8 cellular contexts compared by ENCODE assay signal in the genomic region with DNA sequence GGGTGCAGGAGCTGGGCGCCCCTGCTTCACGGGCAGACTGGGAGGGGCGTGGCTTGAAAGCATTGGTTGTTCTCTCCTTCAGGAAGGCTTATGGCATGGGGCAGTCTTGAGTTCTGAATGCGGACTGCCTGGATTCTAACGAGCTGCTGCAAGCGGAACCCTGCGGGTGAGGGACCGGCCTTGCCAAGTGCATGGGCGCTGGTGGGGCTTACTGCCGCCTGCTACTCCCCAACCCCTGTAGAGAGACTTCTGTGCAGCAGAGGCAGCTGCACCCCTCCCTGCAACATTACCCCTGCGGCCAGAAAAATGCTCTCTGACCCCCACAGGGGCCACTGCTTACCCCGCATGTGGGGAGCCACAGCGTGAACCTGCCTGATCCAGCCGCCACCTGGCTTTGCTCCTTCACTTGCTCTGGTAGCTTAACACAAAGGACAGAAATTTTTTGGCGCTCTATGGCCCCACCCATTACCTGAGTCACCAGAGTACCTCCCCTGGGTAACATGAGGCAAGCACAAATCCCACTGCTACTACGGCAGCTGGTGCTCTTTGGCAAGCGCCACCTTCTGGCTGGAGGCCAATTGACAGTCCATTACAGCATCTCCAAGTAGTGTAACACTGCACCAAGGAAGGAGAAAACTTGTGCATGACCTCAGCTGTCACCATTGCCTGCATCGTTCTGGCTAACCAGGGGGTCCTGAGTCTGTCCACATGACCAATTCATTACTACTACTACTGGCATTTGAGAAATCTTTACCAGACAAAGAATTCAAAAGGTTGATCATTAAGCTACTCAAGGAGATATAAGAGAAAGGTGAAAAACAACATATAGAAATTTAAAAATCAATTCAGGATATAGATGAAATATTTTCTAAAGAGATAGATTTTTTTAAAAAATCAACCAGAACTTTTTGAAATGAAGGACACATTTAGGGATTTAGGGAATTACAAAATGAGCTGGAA. TPM values are rescaled to one million over a fixed set of nuclear protein-coding genes. Genes with fewer than 3 reads are reported as not detected.
A peak's percentile ranks its signal among the peaks of the same experiment; 100 is the strongest.
DNase-seq lines count a peak whose midpoint lies in the region; ATAC-seq and TF ChIP-seq lines count a peak whose summit lies in the region.

No MANE protein-coding gene starts in this region.

- H3K4me3 ChIP-seq in Panc1 (ENCODE audit: low read depth in 2 of 2, low read length in 2 of 2) (peak overlapping the region in 1 of 2 experiments; percentile 35; a peak in 1 of 4 replicates), neural cell (ENCODE audit: low read length) (peak overlapping the region; percentile 74)

- peak; percentile 28 for TF ChIP-seq EP300 in neural cell (conservative IDR thresholded peaks at IDR 0.05; ENCODE audit: poor library complexity, severe bottlenecking)

- intact Hi-C loops in CD4-positive, alpha-beta T cell (cut with DNase I, micrococcal nuclease): loop anchor here (1.0 to 5.0 kb wide), 6 partner anchors 15 to 297 kb away; partner anchors contain the start of gene TGIF1 (in 1 of the 2)
- intact Hi-C loops in Panc1 (cut with micrococcal nuclease; ENCODE audit: unreplicated experiment): no loop called here

- peaks cover 2% of the 10 kb centered on the region for H3F3A ChIP-seq in neural cell (ENCODE audit: insufficient read depth, low read length, poor library complexity, severe bottlenecking)

- CTCF ChIA-PET in CD4-positive, alpha-beta T cell (lab: Charles Lee): interaction anchor here (0.7 to 2.8 kb wide), 46 partner anchors 8 to 368 kb away, joined by 3 to 30 read pairs (median 4); partner anchors contain the start of genes MYL12A and MYL12B
- CTCF ChIA-PET in Panc1 (lab: Charles Lee): interaction anchor here (1.0 kb wide), 1 partner anchor 299 kb away, joined by 3 read pairs; no protein-coding TSS in a partner anchor

- H3K4me2 ChIP-seq in neural cell (ENCODE audit: low read length): peak overlapping the region; percentile 42

- H3K27ac ChIP-seq in CD4-positive, alpha-beta T cell (ENCODE audit: low read depth, low read length): no peak overlapping the region
- H3K27ac ChIP-seq in Panc1 (ENCODE audit: low read length) (peak overlapping the region; percentile 4; the same call in 1 of the 2 replicates), neural cell (ENCODE audit: low read length) (peak overlapping the region; percentile 54)

- no peak for TF ChIP-seq RAD21 in neural cell (conservative IDR thresholded peaks at IDR 0.05)

- peak overlapping the region; percentile 79 for H2AFZ ChIP-seq in neural cell (ENCODE audit: low read depth, low read length)

- peaks cover 15% of the 10 kb centered on the region for H3K27me3 ChIP-seq in CD4-positive, alpha-beta T cell (ENCODE audit: control insufficient read depth, insufficient read depth, low read length)
- H3K27me3 ChIP-seq in Panc1 (ENCODE audit: control insufficient read depth, insufficient read depth, low read length) (no peaks in the 10 kb centered on the region), neural cell (ENCODE audit: insufficient read depth, low read depth, low read length) (no peaks in the 10 kb centered on the region)

- H3K36me3 ChIP-seq in Panc1 (ENCODE audit: control insufficient read depth, insufficient read depth, low read length) (no peaks in the 10 kb centered on the region), neural cell (ENCODE audit: insufficient read depth, low read length) (no peaks in the 10 kb centered on the region)

- no peaks in the 10 kb centered on the region for H3K9me2 ChIP-seq in neural cell (ENCODE audit: insufficient read depth, low read length)

- in situ Hi-C loops in Panc1 (cut with HindIII; ENCODE audit: low pct_unique_long_range_greater_than_20kb, low sequenced_read_pairs): no loop called here

- peak; percentile 80 for TF ChIP-seq CTCF in CD4-positive, alpha-beta T cell (IDR thresholded peaks at IDR 0.05)
- peak; percentile 45 for TF ChIP-seq CTCF in Panc1 (IDR thresholded peaks at IDR 0.05)
- TF ChIP-seq CTCF in neural cell (IDR thresholded peaks at IDR 0.05; ENCODE audit: poor library complexity, severe bottlenecking): peak; percentile 91

- ATAC-seq in CD4-positive, alpha-beta T cell (ENCODE audit: poor library complexity): peak; percentile 96
- ATAC-seq in GM19438 (IDR thresholded peaks at IDR 0.05; ENCODE audit: low read depth, unreplicated experiment) (peak; percentile 99), HG03565 (IDR thresholded peaks at IDR 0.05; ENCODE audit: unreplicated experiment) (peak; percentile 99), Panc1 (peak; percentile 50; the same call in 1 of the 2 replicates)
- peak; percentile 99 for ATAC-seq in activated T-helper 17 cell treated with anti-CD3 and anti-CD28 coated beads, Interleukin-2, amount 50 U/mL, for 72 hours (replicated peaks)

- peaks cover under 1% of the 10 kb centered on the region for H3K9me3 Mint-ChIP-seq in CD4-positive, alpha-beta T cell
- H3K9me3 Mint-ChIP-seq in activated T-helper 17 cell treated with anti-CD3 and anti-CD28 coated beads, Interleukin-2, amount 50 U/mL, for 72 hours: no peaks in the 10 kb centered on the region
- no peaks in the 10 kb centered on the region for H3K9me3 Mint-ChIP-seq in stimulated activated naive CD8-positive, alpha-beta T cell treated with anti-CD3 and anti-CD28 coated beads, Interleukin-15, Interleukin-2, amounts not matched to agents 100 ng/mL and 50 ng/mL, for 24 hours

- H3K4me1 Mint-ChIP-seq in CD4-positive, alpha-beta T cell (ENCODE audit: low read depth): peaks cover 11% of the 10 kb centered on the region
- peaks cover 8% of the 10 kb centered on the region for H3K4me1 Mint-ChIP-seq in activated T-helper 17 cell treated with anti-CD3 and anti-CD28 coated beads, Interleukin-2, amount 50 U/mL, for 72 hours
- peaks cover 3% of the 10 kb centered on the region for H3K4me1 Mint-ChIP-seq in stimulated activated naive CD8-positive, alpha-beta T cell treated with anti-CD3 and anti-CD28 coated beads, Interleukin-15, Interleukin-2, amounts not matched to agents 100 ng/mL and 50 ng/mL, for 24 hours (ENCODE audit: low read depth)

- no peaks in the 10 kb centered on the region for H3K79me2 ChIP-seq in neural cell (replicated peaks; ENCODE audit: insufficient read depth, low read length)

- DNase-seq in CD4-positive, alpha-beta T cell: peak; percentile 88 to 93 (median 91)
- no peak for DNase-seq in Panc1 (ENCODE audit: low read depth, low spot score)
- peak; percentile 88 for DNase-seq in fibroblast of the conjunctiva (ENCODE audit: low read depth)

- peak overlapping the region; percentile 79 for H3K27ac Mint-ChIP-seq in CD4-positive, alpha-beta T cell
- H3K27ac Mint-ChIP-seq in activated T-helper 17 cell treated with anti-CD3 and anti-CD28 coated beads, Interleukin-2, amount 50 U/mL, for 72 hours: peak overlapping the region; percentile 66
- peak overlapping the region; percentile 74 for H3K27ac Mint-ChIP-seq in stimulated activated naive CD8-positive, alpha-beta T cell treated with anti-CD3 and anti-CD28 coated beads, Interleukin-15, Interleukin-2, amounts not matched to agents 100 ng/mL and 50 ng/mL, for 24 hours

- H3K36me3 Mint-ChIP-seq in CD4-positive, alpha-beta T cell (ENCODE audit: low read depth): peaks cover 5% of the 10 kb centered on the region
- no peaks in the 10 kb centered on the region for H3K36me3 Mint-ChIP-seq in activated T-helper 17 cell treated with anti-CD3 and anti-CD28 coated beads, Interleukin-2, amount 50 U/mL, for 72 hours (ENCODE audit: low read depth)
- H3K36me3 Mint-ChIP-seq in stimulated activated naive CD8-positive, alpha-beta T cell treated with anti-CD3 and anti-CD28 coated beads, Interleukin-15, Interleukin-2, amounts not matched to agents 100 ng/mL and 50 ng/mL, for 24 hours (ENCODE audit: low read depth): no peaks in the 10 kb centered on the region

- peaks cover 35% of the 10 kb centered on the region for H3K27me3 Mint-ChIP-seq in CD4-positive, alpha-beta T cell
- H3K27me3 Mint-ChIP-seq in activated T-helper 17 cell treated with anti-CD3 and anti-CD28 coated beads, Interleukin-2, amount 50 U/mL, for 72 hours: peaks cover 12% of the 10 kb centered on the region
- peaks cover 34% of the 10 kb centered on the region for H3K27me3 Mint-ChIP-seq in stimulated activated naive CD8-positive, alpha-beta T cell treated with anti-CD3 and anti-CD28 coated beads, Interleukin-15, Interleukin-2, amounts not matched to agents 100 ng/mL and 50 ng/mL, for 24 hours

- H3K9me3 ChIP-seq in CD4-positive, alpha-beta T cell (ENCODE audit: control insufficient read depth, low read length): no peaks in the 10 kb centered on the region
- H3K9me3 ChIP-seq in Panc1 (ENCODE audit: control insufficient read depth, insufficient read depth, low read depth, low read length) (peaks cover 4% of the 10 kb centered on the region; the same call in 1 of the 2 replicates), neural cell (ENCODE audit: low read length) (no peaks in the 10 kb centered on the region)

- H4K20me1 ChIP-seq in neural cell (ENCODE audit: insufficient read depth): no peaks in the 10 kb centered on the region

- POLR2A ChIA-PET in CD4-positive, alpha-beta T cell (lab: Charles Lee): interaction anchor here (0.6 to 3.8 kb wide), 20 partner anchors 8 to 1941 kb away, joined by 3 to 41 read pairs (median 6); partner anchors contain the start of genes MYL12A, MYL12B and TGIF1
- POLR2A ChIA-PET in Panc1 (lab: Charles Lee): interaction anchor here (0.7 kb wide), 1 partner anchor 156 kb away, joined by 3 read pairs; no protein-coding TSS in a partner anchor

- BruUV-seq in Panc1 (replicated peaks; lab: Mats Ljungman, UMichigan): no TSS peak

- peak overlapping the region; percentile 70 for H3K9ac ChIP-seq in neural cell (ENCODE audit: low read length)

- H3K4me1 ChIP-seq in Panc1 (ENCODE audit: control insufficient read depth, insufficient read depth, low read length): no peaks in the 10 kb centered on the region

- peak overlapping the region; percentile 91 for H3K4me3 Mint-ChIP-seq in CD4-positive, alpha-beta T cell
- H3K4me3 Mint-ChIP-seq in activated T-helper 17 cell treated with anti-CD3 and anti-CD28 coated beads, Interleukin-2, amount 50 U/mL, for 72 hours: peak overlapping the region; percentile 90
- peak overlapping the region; percentile 92 for H3K4me3 Mint-ChIP-seq in stimulated activated naive CD8-positive, alpha-beta T cell treated with anti-CD3 and anti-CD28 coated beads, Interleukin-15, Interleukin-2, amounts not matched to agents 100 ng/mL and 50 ng/mL, for 24 hours

TF ChIP-seq in neural cell, 6 proteins besides CTCF, POLR2A, EP300 and RAD21 (continues in another document):
- TF ChIP-seq TAF1 (IDR thresholded peaks at IDR 0.05; ENCODE audit: low read depth): peak; percentile 68

RNA-seq across cellular contexts. Expression of gene MYL12B, which starts 35.4 kb away (rescaled TPM):
- 100 to 1,000 TPM; 128 to 133 TPM for total RNA-seq in CD4-positive, alpha-beta T cell
- total RNA-seq in Panc1 (2021; ENCODE audit: unreplicated experiment): 420 TPM
- 368 TPM for polyA plus RNA-seq in Panc1 (2012; ENCODE audit: insufficient read length)
- total RNA-seq in activated T-helper 17 cell treated with anti-CD3 and anti-CD28 coated beads, Interleukin-2, amount 50 U/mL, for 72 hours: 100 to 1,000 TPM; 206 to 271 TPM
- polyA plus RNA-seq in neural cell: 384 and 409 TPM in 2 replicates
- polyA minus RNA-seq in neural cell: 167 and 182 TPM in 2 replicates

RNA-seq across cellular contexts. Expression of gene MYL12A, which starts 49.7 kb away (rescaled TPM):
- 100 to 1,000 TPM; 188 to 190 TPM for total RNA-seq in CD4-positive, alpha-beta T cell
- total RNA-seq in Panc1 (2021; ENCODE audit: unreplicated experiment): 489 TPM
- 606 TPM for polyA plus RNA-seq in Panc1 (2012; ENCODE audit: insufficient read length)
- total RNA-seq in activated T-helper 17 cell treated with anti-CD3 and anti-CD28 coated beads, Interleukin-2, amount 50 U/mL, for 72 hours: 100 to 1,000 TPM; 392 to 483 TPM
- polyA plus RNA-seq in neural cell: 57.9 and 62.7 TPM in 2 replicates
- polyA minus RNA-seq in neural cell: 25.1 and 36.0 TPM in 2 replicates
